ENCODE assay signal across 7 cellular contexts in the genomic region with DNA sequence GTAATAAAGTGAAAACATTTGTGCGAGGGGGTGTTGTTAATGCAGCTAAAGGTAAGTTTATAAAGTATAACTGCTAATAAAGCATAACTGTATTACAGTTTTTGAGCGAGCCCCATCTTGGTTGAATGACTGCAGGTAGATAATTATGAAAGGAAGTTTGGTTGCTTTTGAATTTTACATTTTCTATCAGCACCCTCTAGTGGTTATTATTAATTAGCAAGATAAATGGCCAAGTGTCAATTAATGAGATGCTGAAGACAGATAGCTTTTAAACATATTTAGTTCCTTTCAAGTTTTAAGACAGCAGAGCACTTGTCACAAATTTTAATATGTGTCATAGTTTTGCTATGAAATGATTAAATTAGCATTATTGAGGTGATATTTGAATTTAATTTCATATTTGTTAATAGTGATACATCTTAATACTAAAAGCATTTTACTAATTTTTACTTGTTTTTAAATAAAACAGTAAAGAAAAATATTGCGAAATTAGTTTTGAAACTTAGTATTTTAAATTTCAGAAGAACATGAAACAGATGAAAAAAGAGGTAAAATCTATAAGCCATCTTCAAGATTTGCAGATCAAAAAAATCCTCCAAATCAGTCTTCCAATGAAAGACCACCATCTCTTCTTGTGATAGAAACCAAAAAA. TPM values are rescaled to one million over a fixed set of nuclear protein-coding genes. Genes with fewer than 3 reads are reported as not detected.
DNase-seq lines count a peak whose midpoint lies in the region; ATAC-seq and TF ChIP-seq lines count a peak whose summit lies in the region.

No MANE protein-coding gene starts in this region.

- no peaks in the 10 kb centered on the region for H3K4me1 ChIP-seq in prostate gland (replicated peaks)

- H3K36me3 ChIP-seq in prostate gland (peaks cover 0 to 5% of the 10 kb centered on the region in 2 donors), WERI-Rb-1 (peaks cover 82% of the 10 kb centered on the region)

- no peak for ATAC-seq in HG03045 (IDR thresholded peaks at IDR 0.05; ENCODE audit: unreplicated experiment)

- H3K4me3 ChIP-seq in prostate gland (no peak overlapping the region), WERI-Rb-1 (ENCODE audit: low read depth, low read length) (no peak overlapping the region)

- intact Hi-C loops in prostate gland (cut with DNase I): no loop called here
- intact Hi-C loops in posterior cingulate gyrus (cut with DNase I): no loop called here

- no peak for TF ChIP-seq POLR2A in prostate gland (IDR thresholded peaks at IDR 0.05)

- H3K27ac ChIP-seq in prostate gland: no peak overlapping the region
- no peak overlapping the region for H3K27ac ChIP-seq in WERI-Rb-1

- H3K9me3 ChIP-seq in prostate gland (no peaks in the 10 kb centered on the region), WERI-Rb-1 (ENCODE audit: severe bottlenecking) (no peaks in the 10 kb centered on the region)

- peak; percentile 50 for DNase-seq in NCI-H146 treated with DMSO at 0.1 percent for 48 hours (lab: John Stamatoyannopoulos, UW; ENCODE audit: unreplicated experiment)
- peak; percentile 45 for DNase-seq in dermis blood vessel endothelial cell
- DNase-seq in prostate gland (ENCODE audit: low spot score): no peak
- DNase-seq in WERI-Rb-1: no peak
- no peak for DNase-seq in posterior cingulate gyrus

- TF ChIP-seq CTCF in GM12872 (IDR thresholded peaks at IDR 0.05; ENCODE audit: insufficient read depth, low read depth, low read length): peak; percentile 47; the same call in 2 of the 3 replicates
- TF ChIP-seq CTCF in prostate gland (IDR thresholded peaks at IDR 0.05): peak in 3 of 4 experiments; percentile 33 to 44 (median 36)
- TF ChIP-seq CTCF in WERI-Rb-1 (IDR thresholded peaks at IDR 0.05; ENCODE audit: low read depth, low read length): no peak

- H3K27me3 ChIP-seq in prostate gland (replicated peaks; ENCODE audit: insufficient read depth): no peaks in the 10 kb centered on the region
- no peaks in the 10 kb centered on the region for H3K27me3 ChIP-seq in WERI-Rb-1 (ENCODE audit: insufficient read depth, low read depth, severe bottlenecking)

- 91% methylated on average over 3 of the region's 3 CpGs for WGBS in prostate gland

RNA-seq across cellular contexts. Expression of a gene that starts 15.1 kb away (rescaled TPM):
- 52.8 and 57.8 TPM in 2 replicates for total RNA-seq in dermis blood vessel endothelial cell
- total RNA-seq in prostate gland: 10 to 100 TPM; 38.3 to 59.4 TPM

RNA-seq across cellular contexts. Expression of a gene that starts 53.0 kb away (rescaled TPM):
- total RNA-seq in dermis blood vessel endothelial cell (not detected in 2 replicates), prostate gland (1 to 10 TPM in 1 of 2 donors, not detected in 1; 6.2 TPM)

Comparison
In these comparisons a context has a peak if more than half of its experiments do, and no peak if none do; other contexts are left out.
1. DNase-seq: peak in NCI-H146 treated with DMSO at 0.1 percent for 48 hours (single experiment) and dermis blood vessel endothelial cell (single experiment); none in prostate gland (single experiment), WERI-Rb-1 (single experiment) and posterior cingulate gyrus (0 of 10).